In the genomic region with DNA sequence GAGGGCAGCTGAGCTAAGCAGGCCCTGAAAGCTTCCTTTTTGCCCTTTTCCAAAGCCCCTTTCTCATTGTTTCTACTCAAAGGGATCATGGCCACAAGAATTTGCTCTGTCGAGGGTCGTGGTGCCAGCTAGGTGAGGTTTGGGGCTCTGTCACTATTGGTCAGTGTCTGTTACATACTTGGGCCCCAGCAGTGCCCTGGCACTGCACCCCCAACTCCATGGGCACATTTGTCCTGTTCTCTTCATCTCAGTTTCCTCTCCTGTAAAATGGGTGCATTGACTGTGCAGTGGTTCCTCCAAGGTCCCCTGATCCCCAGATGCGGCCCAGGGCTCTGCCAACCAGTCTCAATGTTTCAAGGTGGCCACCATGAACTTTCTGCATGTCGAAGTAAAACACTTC, we compare ENCODE assay signal across 32 cellular contexts.
"Had no signal": no experiment of that assay in that cellular context is flagged by ENCODE, and none has a peak within 500 bp of the region (broad histone marks: within the 10 kb centered on the region; RNA-seq: fewer than 3 reads in every experiment).

No MANE protein-coding gene starts in this region.

- H3K27me3 Mint-ChIP-seq: activated B cell treated with CpG ODN at 0.5 μM for 24 hours; activated CD8-positive, alpha-beta T cell treated with anti-CD3 and anti-CD28 coated beads for 36 hours; activated naive CD8-positive, alpha-beta T cell; effector memory CD8-positive, alpha-beta T cell; T-helper 17 cell had no signal

- FAIRE-seq: colon had no signal

- H3K27me3 ChIP-seq: ascending aorta, breast epithelium, cardiac muscle cell, esophagus muscularis mucosa, foreskin keratinocyte, gastrocnemius medialis had no signal

- H3K27ac ChIP-seq: ascending aorta, breast epithelium, cardiac muscle cell, esophagus muscularis mucosa, foreskin keratinocyte, gastrocnemius medialis, WERI-Rb-1 had no signal

- H3K9me3 ChIP-seq: ascending aorta, breast epithelium, esophagus muscularis mucosa, gastrocnemius medialis had no signal

- H3K4me3 Mint-ChIP-seq: activated B cell treated with CpG ODN at 0.5 μM for 24 hours; activated CD8-positive, alpha-beta T cell treated with anti-CD3 and anti-CD28 coated beads for 36 hours; activated naive CD8-positive, alpha-beta T cell; brain; effector memory CD8-positive, alpha-beta T cell; T-helper 17 cell; T-helper 2 cell treated with Interferon-gamma antibody and Interleukin-4, amounts not matched to agents 5 μg/mL and 100 μg/mL, for 36 hours had no signal

- H3K36me3 ChIP-seq: breast epithelium, cardiac muscle cell had no signal

- ATAC-seq: activated CD4-positive, CD25-positive, alpha-beta regulatory T cell treated with anti-CD3 and anti-CD28 coated beads, Interleukin-2, amount 50 U/mL, for 24 hours; activated CD8-positive, alpha-beta T cell treated with anti-CD3 and anti-CD28 coated beads for 36 hours; effector memory CD8-positive, alpha-beta T cell; foreskin keratinocyte; gastrocnemius medialis; T-helper 17 cell had no signal

- H3K36me3 Mint-ChIP-seq: activated naive CD8-positive, alpha-beta T cell had no signal

- H3K4me3 ChIP-seq: ascending aorta, breast epithelium, cardiac muscle cell, esophagus muscularis mucosa, gastrocnemius medialis had no signal

- H3K27ac Mint-ChIP-seq: activated B cell treated with CpG ODN at 0.5 μM for 24 hours; activated CD8-positive, alpha-beta T cell treated with anti-CD3 and anti-CD28 coated beads for 36 hours; activated naive CD8-positive, alpha-beta T cell; brain; T-helper 2 cell treated with Interferon-gamma antibody and Interleukin-4, amounts not matched to agents 5 μg/mL and 100 μg/mL, for 36 hours had no signal

- H3K9me3 Mint-ChIP-seq: activated B cell treated with CpG ODN at 0.5 μM for 24 hours; activated CD8-positive, alpha-beta T cell treated with anti-CD3 and anti-CD28 coated beads for 36 hours; brain; effector memory CD8-positive, alpha-beta T cell; T-helper 2 cell treated with Interferon-gamma antibody and Interleukin-4, amounts not matched to agents 5 μg/mL and 100 μg/mL, for 36 hours had no signal

- DNase-seq: activated B cell treated with CpG ODN at 0.5 μM for 24 hours; activated CD4-positive, alpha-beta T cell treated with anti-CD3 and anti-CD28 coated beads for 48 hours; activated CD4-positive, alpha-beta T cell treated with anti-CD3 and anti-CD28 coated beads, Interleukin-2, amount 50 U/mL, for 1 hour; activated CD4-positive, alpha-beta T cell treated with anti-CD3 and anti-CD28 coated beads, Interleukin-2, amount 50 U/mL, for 48 hours; activated CD8-positive, alpha-beta memory T cell treated with anti-CD3 and anti-CD28 coated beads for 24 hours; activated CD8-positive, alpha-beta T cell treated with anti-CD3 and anti-CD28 coated beads for 36 hours; activated effector memory CD4-positive, alpha-beta T cell treated with Interleukin-2 at 50 U/mL for 16 hours; activated gamma-delta T cell treated with Interleukin-2 at 50 U/mL for 16 hours; activated naive CD4-positive, alpha-beta T cell treated with anti-CD3 and anti-CD28 coated beads, Interleukin-2, amount 50 U/mL, for 16 hours; activated naive CD4-positive, alpha-beta T cell treated with Interleukin-2 at 50 U/mL for 16 hours; activated T-cell treated with anti-CD3 and anti-CD28 coated beads, Interleukin-2, amount 50 U/mL, for 48 hours; cortex of kidney; dermis blood vessel endothelial cell; effector CD4-positive, alpha-beta T cell; effector memory CD8-positive, alpha-beta T cell; erythroblast; foreskin keratinocyte; gastrocnemius medialis; glutamatergic neuron; T-helper 1 cell; T-helper 17 cell; T1000; WERI-Rb-1 had no signal
